Comparison of ENCODE assay signal across 12 cellular contexts in the genomic region with DNA sequence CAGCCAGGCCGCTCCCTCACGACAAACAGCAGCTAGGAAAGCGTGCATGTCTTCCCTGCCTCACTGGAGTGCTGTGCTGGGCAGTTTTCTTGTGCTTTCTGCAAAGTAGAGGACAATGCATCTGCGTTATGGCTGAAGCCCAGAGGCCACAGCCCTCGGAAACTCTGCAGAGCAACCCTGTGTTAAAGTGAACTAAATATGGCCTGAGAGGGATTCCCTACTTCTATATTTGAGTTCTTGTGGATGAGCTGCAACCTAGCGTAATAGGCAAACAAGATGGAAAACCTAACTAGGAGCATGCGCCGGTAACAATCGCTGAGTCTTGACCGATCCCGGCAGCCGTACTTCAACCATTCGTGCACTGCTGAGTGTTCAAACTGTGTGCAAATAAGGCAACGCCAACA.
"Had no signal": no experiment of that assay in that cellular context is flagged by ENCODE, and none has a peak within 500 bp of the region (broad histone marks: within the 10 kb centered on the region; RNA-seq: fewer than 3 reads in every experiment).

No MANE protein-coding gene starts in this region.

- H3K27ac Mint-ChIP-seq: mesothelial cell of epicardium, natural killer cell had no signal

- DNase-seq: cerebellar nuclear complex; effector CD8-positive, alpha-beta T cell; foreskin melanocyte; left colon; natural killer cell; occipital lobe; stimulated activated CD4-positive, alpha-beta T cell treated with anti-CD3 and anti-CD28 coated beads, Interleukin-12 subunit alpha, Interleukin-12 subunit beta, amount 100 ng/mL, for 4 hours; stimulated activated naive CD4-positive, alpha-beta T cell treated with Interleukin-2 at 50 U/mL for 16 hours had no signal

- H3K36me3 Mint-ChIP-seq: mesothelial cell of epicardium, natural killer cell had no signal

- H3K9me3 Mint-ChIP-seq: mesothelial cell of epicardium, natural killer cell had no signal

- H3K4me1 Mint-ChIP-seq: natural killer cell had no signal

- H3K4me3 Mint-ChIP-seq: mesothelial cell of epicardium, natural killer cell, neural crest cell had no signal

- ATAC-seq: left colon, natural killer cell, sciatic nerve, upper lobe of right lung had no signal
